8 cellular contexts compared by ENCODE assay signal in genomic region chr14:20681348-20682126, GRCh38. TPM values are rescaled to one million over a fixed set of nuclear protein-coding genes. Genes with fewer than 3 reads are reported as not detected.
DNase-seq lines count a peak whose midpoint lies in the region; ATAC-seq and TF ChIP-seq lines count a peak whose summit lies in the region.

No MANE protein-coding gene starts in this region.

- H3K9me3 ChIP-seq in SJSA1 (replicated peaks) (no peaks in the 10 kb centered on the region), suprapubic skin (no peaks in the 10 kb centered on the region)

- H3K27ac ChIP-seq in SJSA1 (peak overlapping the region; percentile 90), suprapubic skin (peak overlapping the region; percentile 97)

- TF ChIP-seq CTCF in AG10803 (conservative IDR thresholded peaks at IDR 0.05; ENCODE audit: low read length) (no peak), omental fat pad (IDR thresholded peaks at IDR 0.05) (no peak), suprapubic skin (IDR thresholded peaks at IDR 0.05) (no peak)

- under 1% methylated on average over 25 of the region's 25 CpGs for WGBS in suprapubic skin

- H3K4me1 ChIP-seq in SJSA1 (replicated peaks) (peaks cover 16% of the 10 kb centered on the region), suprapubic skin (peaks cover 37% of the 10 kb centered on the region)

- DNase-seq in AG10803 (ENCODE audit: low read depth): peak; percentile 83
- peak; percentile 84 to 94 for DNase-seq in SJSA1 (ENCODE audit: low read depth in 1 of 2, low spot score in 2 of 2)
- DNase-seq in activated naive CD4-positive, alpha-beta T cell treated with Interleukin-2 at 50 U/mL for 16 hours: peak; percentile 88
- peak; percentile 91 for DNase-seq in glomerular visceral epithelial cell (ENCODE audit: extremely low spot score)
- DNase-seq in omental fat pad (ENCODE audit: low spot score): peak; percentile 65
- peak; percentile 87 to 90 for DNase-seq in suprapubic skin (ENCODE audit: low spot score in 2 of 2)

- peak; percentile 22 for ATAC-seq in GM19043 (IDR thresholded peaks at IDR 0.05; ENCODE audit: low read depth, unreplicated experiment)
- ATAC-seq in omental fat pad (ENCODE audit: low FRiP score): peak; percentile 49

- no peak for TF ChIP-seq POLR2A in suprapubic skin (IDR thresholded peaks at IDR 0.05)

- H3K36me3 ChIP-seq in SJSA1: no peaks in the 10 kb centered on the region; the same call in 1 of the 2 replicates
- no peaks in the 10 kb centered on the region for H3K36me3 ChIP-seq in suprapubic skin

- H3K4me3 ChIP-seq in AG10803 (ENCODE audit: low read length) (peak overlapping the region; percentile 93), SJSA1 (peak overlapping the region; percentile 65), suprapubic skin (peak overlapping the region; percentile 71)

- TF ChIP-seq EP300 in Ishikawa (IDR thresholded peaks at IDR 0.05; ENCODE audit: borderline replicate concordance) (no peak), suprapubic skin (IDR thresholded peaks at IDR 0.05) (no peak)

- no peak for TF ChIP-seq RAD21 in Ishikawa (IDR thresholded peaks at IDR 0.05; ENCODE audit: low read depth)

- H3K27me3 ChIP-seq in SJSA1 (replicated peaks): no peaks in the 10 kb centered on the region
- no peaks in the 10 kb centered on the region for H3K27me3 ChIP-seq in suprapubic skin

TF ChIP-seq in Ishikawa, 13 proteins besides CTCF, POLR2A, EP300 and RAD21:
- TF ChIP-seq CEBPB (IDR thresholded peaks at IDR 0.05) (peak; percentile 53), TCF12 (IDR thresholded peaks at IDR 0.05; ENCODE audit: low read depth) (no peak), USF1 (IDR thresholded peaks at IDR 0.05) (no peak), MAX (IDR thresholded peaks at IDR 0.05) (no peak), REST (IDR thresholded peaks at IDR 0.05; ENCODE audit: low read depth) (no peak), FOXM1 (IDR thresholded peaks at IDR 0.05; ENCODE audit: borderline replicate concordance, low read depth) (no peak), ZBTB7A (IDR thresholded peaks at IDR 0.05; ENCODE audit: low read depth) (no peak), YY1 (IDR thresholded peaks at IDR 0.05; ENCODE audit: low read depth) (no peak; the same call in 1 of the 2 replicates), TEAD4 (IDR thresholded peaks at IDR 0.05) (peak; percentile 74), CREB1 (IDR thresholded peaks at IDR 0.05; ENCODE audit: low read depth) (no peak), TAF1 (IDR thresholded peaks at IDR 0.05; ENCODE audit: low read depth) (0 out of 2 replicates have a peak, but pooled peaks have one; percentile 20), EGR1 (IDR thresholded peaks at IDR 0.05) (0 out of 2 replicates have a peak, but pooled peaks have one; percentile 46), NFIC (IDR thresholded peaks at IDR 0.05) (no peak)

RNA-seq across cellular contexts. Expression of gene RNASE4, which starts 2.8 kb away (rescaled TPM):
- 0.63 and 4.6 TPM in 2 replicates for total RNA-seq in SJSA1 (2014; rRNA removed; shearing (Covaris generic))
- total RNA-seq in omental fat pad (100 to 1,000 TPM; 115 to 280 (median 181) TPM), suprapubic skin (10 to 100 TPM; 43.9 to 84.2 (median 66.2) TPM)

RNA-seq across cellular contexts. Expression of gene ANG, which starts 7.0 kb away (rescaled TPM):
- 2.7 and 4.4 TPM in 2 replicates for total RNA-seq in SJSA1 (2014; rRNA removed; shearing (Covaris generic))
- total RNA-seq in omental fat pad (100 to 1,000 TPM in 1 of 4 donors, 10 to 100 TPM in 3; 24.4 to 114 (median 45.6) TPM), suprapubic skin (10 to 100 TPM; 19.3 to 46.9 (median 27.1) TPM)

RNA-seq across cellular contexts. Expression of gene OR6S1, which starts 40.0 kb away (rescaled TPM):
- total RNA-seq in SJSA1 (2014; rRNA removed; shearing (Covaris generic)): not detected in 2 replicates
- total RNA-seq in omental fat pad (not detected), suprapubic skin (not detected)

Comparison
In these comparisons a context has a peak if more than half of its experiments do, and no peak if none do; other contexts are left out.
1. Peak in every context shown above with its lines: DNase-seq, ATAC-seq, H3K4me3 ChIP-seq and H3K27ac ChIP-seq.